8 cellular contexts compared by ENCODE assay signal in genomic region chr10:26556756-26557640, GRCh38.
DNase-seq lines count a peak whose midpoint lies in the region; ATAC-seq and TF ChIP-seq lines count a peak whose summit lies in the region.

No MANE protein-coding gene starts in this region.

- TF ChIP-seq CTCF in SK-N-SH (IDR thresholded peaks at IDR 0.05) (peak; percentile 90), choroid plexus epithelial cell (conservative IDR thresholded peaks at IDR 0.05; ENCODE audit: low read depth, low read length) (peak; percentile 83), upper lobe of right lung (IDR thresholded peaks at IDR 0.05) (peak; percentile 80)

- no peaks in the 10 kb centered on the region for H3K9me3 ChIP-seq in Karpas-422 (ENCODE audit: low read length)
- H3K9me3 ChIP-seq in SK-N-SH = no peaks in the 10 kb centered on the region
- no peaks in the 10 kb centered on the region for H3K9me3 ChIP-seq in upper lobe of right lung

- H2AFZ ChIP-seq in Karpas-422 (ENCODE audit: low read length) = no peak overlapping the region
- H2AFZ ChIP-seq in SK-N-SH (ENCODE audit: low read depth) = peak overlapping the region; percentile 3; the same call in 1 of the 2 replicates

- H3K4me2 ChIP-seq in Karpas-422 (ENCODE audit: low read depth, low read length, poor library complexity, severe bottlenecking) (no peak overlapping the region), SK-N-SH (peak overlapping the region; percentile 61; the same call in 1 of the 2 replicates)

- peak; percentile 67 for ATAC-seq in upper lobe of right lung

- DNase-seq in stimulated activated CD4-positive, alpha-beta T cell treated with anti-CD3 and anti-CD28 coated beads, TNF-alpha, amount 100 ng/mL, for 24 hours (ENCODE audit: low read depth in 3 of 3) = peak in 2 of 3 experiments; percentile 18 to 20
- DNase-seq in stimulated activated CD4-positive, alpha-beta T cell treated with anti-CD3 and anti-CD28 coated beads, Interleukin-2, amount 100 ng/mL, for 48 hours = no peak
- DNase-seq in Karpas-422 (peak; percentile 75), SK-N-SH (peak; percentile 61), choroid plexus epithelial cell (ENCODE audit: low read depth) (peak; percentile 63), left kidney (ENCODE audit: low read depth, low spot score) (peak; percentile 69), upper lobe of right lung (no peak), T-helper 9 cell (no peak)

- no peak overlapping the region for H3K27ac ChIP-seq in Karpas-422 (ENCODE audit: low read length)
- H3K27ac ChIP-seq in SK-N-SH (ENCODE audit: low read depth in 2 of 2, low read length in 1 of 2) = no peak overlapping the region
- H3K27ac ChIP-seq in upper lobe of right lung = no peak overlapping the region

- 7% methylated on average over 9 of the region's 9 CpGs for WGBS in SK-N-SH (ENCODE audit: low lambda C conversion rate)

- H3K4me1 ChIP-seq in Karpas-422 (ENCODE audit: low read length) (no peaks in the 10 kb centered on the region), SK-N-SH (ENCODE audit: control insufficient read depth in 1 of 2, insufficient read depth in 2 of 2, low read depth in 1 of 2, low read length in 1 of 2) (no peaks in the 10 kb centered on the region), upper lobe of right lung (peaks cover 9% of the 10 kb centered on the region)

- TF ChIP-seq RAD21 in SK-N-SH (IDR thresholded peaks at IDR 0.05; ENCODE audit: low read length) = peak; percentile 92

- no peak for TF ChIP-seq EP300 in SK-N-SH (IDR thresholded peaks at IDR 0.05; ENCODE audit: borderline replicate concordance in 1 of 2, low read depth in 1 of 2, low read length in 1 of 2)

- H3K9ac ChIP-seq in Karpas-422 (ENCODE audit: low read length) = no peak overlapping the region
- no peak overlapping the region for H3K9ac ChIP-seq in SK-N-SH

- CTCF ChIA-PET in SK-N-SH (lab: Yijun Ruan, JAX) = interaction anchor here (0.6 to 4.9 kb wide), 8 partner anchors 10 to 855 kb away, joined by 3 to 31 read pairs (median 4); no protein-coding TSS in a partner anchor

- H3F3A ChIP-seq in SK-N-SH (replicated peaks; ENCODE audit: insufficient read depth) = no peaks in the 10 kb centered on the region

- H3K36me3 ChIP-seq in Karpas-422 (ENCODE audit: insufficient read depth, low read length) = peaks cover 42% of the 10 kb centered on the region
- no peaks in the 10 kb centered on the region for H3K36me3 ChIP-seq in SK-N-SH (replicated peaks in 1 of 2; ENCODE audit: control insufficient read depth in 1 of 2, insufficient read depth in 2 of 2, low read length in 1 of 2)
- peaks cover 16% of the 10 kb centered on the region for H3K36me3 ChIP-seq in upper lobe of right lung

- H4K20me1 ChIP-seq in Karpas-422 (ENCODE audit: insufficient read depth, low read depth, low read length) = no peaks in the 10 kb centered on the region
- no peaks in the 10 kb centered on the region for H4K20me1 ChIP-seq in SK-N-SH (ENCODE audit: insufficient read depth)

- POLR2A ChIA-PET in SK-N-SH (lab: Yijun Ruan, JAX) = no interaction called here

- no peaks in the 10 kb centered on the region for H3K9me2 ChIP-seq in Karpas-422 (replicated peaks; ENCODE audit: insufficient read depth, low read length)
- H3K9me2 ChIP-seq in SK-N-SH = no peaks in the 10 kb centered on the region

- H3K27me3 ChIP-seq in Karpas-422 (ENCODE audit: low read length) = no peaks in the 10 kb centered on the region
- no peaks in the 10 kb centered on the region; the same call in 1 of the 2 replicates for H3K27me3 ChIP-seq in SK-N-SH (ENCODE audit: insufficient read depth)
- H3K27me3 ChIP-seq in upper lobe of right lung = no peaks in the 10 kb centered on the region

- intact Hi-C loops in upper lobe of right lung (cut with DNase I) = no loop called here

- 0 out of 2 replicates have a peak, but pooled peaks cover 5% of the 10 kb centered on the region for H3K79me2 ChIP-seq in Karpas-422 (ENCODE audit: low read length)
- H3K79me2 ChIP-seq in SK-N-SH (ENCODE audit: insufficient read depth) = no peaks in the 10 kb centered on the region

- H3K4me3 ChIP-seq in Karpas-422 (ENCODE audit: low read length) (no peak overlapping the region), SK-N-SH (ENCODE audit: low read depth in 2 of 2, low read length in 1 of 2) (peak overlapping the region in 1 of 2 experiments; percentile 38; a peak in 1 of 4 replicates), choroid plexus epithelial cell (ENCODE audit: low read depth, low read length) (no peak overlapping the region), upper lobe of right lung (no peak overlapping the region)

TF ChIP-seq in SK-N-SH, 30 proteins besides CTCF, POLR2A, EP300 and RAD21:
- TF ChIP-seq SMC3 (IDR thresholded peaks at IDR 0.05; ENCODE audit: low read depth, low read length) = peak; percentile 91
- TF ChIP-seq FOSL2 (IDR thresholded peaks at IDR 0.05; ENCODE audit: borderline replicate concordance, low read depth) = no peak

Comparison
In these comparisons a context has a peak if more than half of its experiments do, and no peak if none do; other contexts are left out.
1. DNase-seq: peak in stimulated activated CD4-positive, alpha-beta T cell treated with anti-CD3 and anti-CD28 coated beads, TNF-alpha, amount 100 ng/mL, for 24 hours (2 of 3), Karpas-422 (single experiment), SK-N-SH (single experiment), choroid plexus epithelial cell (single experiment) and left kidney (single experiment); none in stimulated activated CD4-positive, alpha-beta T cell treated with anti-CD3 and anti-CD28 coated beads, Interleukin-2, amount 100 ng/mL, for 48 hours (0 of 2), upper lobe of right lung (single experiment) and T-helper 9 cell (single experiment).
2. Peak in every context shown above with its lines, with median percentiles within 50 percentile points of each other: CTCF ChIP-seq.